12 cellular contexts compared by ENCODE assay signal in genomic region chr11:74696488-74696887, GRCh38. TPM values are rescaled to one million over a fixed set of nuclear protein-coding genes. Genes with fewer than 3 reads are reported as not detected.
DNase-seq lines count a peak whose midpoint lies in the region; ATAC-seq and TF ChIP-seq lines count a peak whose summit lies in the region.
"Had no signal": no experiment of that assay in that cellular context is flagged by ENCODE, and none has a peak within 500 bp of the region (broad histone marks: within the 10 kb centered on the region; RNA-seq: fewer than 3 reads in every experiment).

No MANE protein-coding gene starts in this region.

- 54 to 57% methylated on average over 6 of the region's 6 CpGs for WGBS in esophagus, 2 donors
- 65 to 66% methylated on average over 6 of the region's 6 CpGs for WGBS in lung, 2 donors
- 44 to 65% (median 56%) methylated on average over 5 to 6 of the region's 6 CpGs for WGBS in spleen, 5 donors

- no peak for TF ChIP-seq POLR2A in spleen (IDR thresholded peaks at IDR 0.05)

- DNase-seq in lung (ENCODE audit: low spot score) = no peak
- no peak for DNase-seq in spleen
- DNase-seq in CD1c-positive myeloid dendritic cell (ENCODE audit: extremely low spot score) = no peak
- no peak for DNase-seq in ecto neural progenitor cell (ENCODE audit: low spot score)
- DNase-seq in SHP77 treated with DMSO at 0.1 percent for 48 hours (lab: John Stamatoyannopoulos, UW) = no peak
- DNase-seq in germinal center (ENCODE audit: low spot score) = no peak
- DNase-seq: activated CD4-positive, alpha-beta T cell treated with anti-CD3 and anti-CD28 coated beads for 1 hour; activated T-cell treated with anti-CD3 and anti-CD28 coated beads, Interleukin-2, amount 50 U/mL, for 72 hours; DMS 273 treated with DMSO at 0.1 percent for 48 hours; NCI-H1048 had no signal

- no peaks in the 10 kb centered on the region for H3K27me3 ChIP-seq in esophagus (ENCODE audit: control insufficient read depth in 1 of 2, insufficient read depth in 2 of 2, low read length in 2 of 2)
- no peaks in the 10 kb centered on the region for H3K27me3 ChIP-seq in lung (ENCODE audit: control insufficient read depth, insufficient read depth)
- H3K27me3 ChIP-seq in spleen (replicated peaks in 1 of 7) = no peaks in the 10 kb centered on the region

- H3K4me3 ChIP-seq in HEK293 (ENCODE audit: low read depth, low read length) = no peak overlapping the region
- no peak overlapping the region for H3K4me3 ChIP-seq in esophagus (ENCODE audit: low read depth in 1 of 2, low read length in 2 of 2)
- no peak overlapping the region for H3K4me3 ChIP-seq in lung
- H3K4me3 ChIP-seq in spleen = peak overlapping the region in 1 of 8 donors; percentile 6

- intact Hi-C loops in spleen (cut with DNase I; ENCODE audit: low total_unique reads) = no loop called here

- H3K36me3 ChIP-seq in HEK293 (ENCODE audit: control insufficient read depth in 2 of 2, insufficient read depth in 1 of 2, low read length in 2 of 2) = no peaks in the 10 kb centered on the region
- no peaks in the 10 kb centered on the region for H3K36me3 ChIP-seq in esophagus (ENCODE audit: control insufficient read depth in 2 of 2, insufficient read depth in 2 of 2, low read length in 1 of 2)
- no peaks in the 10 kb centered on the region for H3K36me3 ChIP-seq in lung (ENCODE audit: control insufficient read depth in 2 of 2, insufficient read depth in 2 of 2, low read length in 2 of 2)
- no peaks in the 10 kb centered on the region for H3K36me3 ChIP-seq in spleen

- POLR2A ChIA-PET in HEK293 (lab: Yijun Ruan, JAX) = no interaction called here

- TF ChIP-seq CTCF in HEK293 (tag by site-specific recombination; IDR thresholded peaks at IDR 0.05) = no peak
- no peak for TF ChIP-seq CTCF in lung (IDR thresholded peaks at IDR 0.05; ENCODE audit: control extremely low read depth, extremely low read depth)
- no peak for TF ChIP-seq CTCF in spleen (IDR thresholded peaks at IDR 0.05 in 8 of 11, conservative IDR thresholded peaks at IDR 0.05 in 3 of 11)

- H3K27ac ChIP-seq in HEK293 (ENCODE audit: extremely low read depth, low read depth, low read length) (no peak overlapping the region), esophagus (ENCODE audit: low read depth in 2 of 2, low read length in 1 of 2) (peak overlapping the region; percentile 66 to 73), lung (ENCODE audit: low read depth in 1 of 2, low read length in 1 of 2) (peak overlapping the region; percentile 64 to 76), spleen (peak overlapping the region; percentile 70 to 89 (median 81))

- ATAC-seq in lung (ENCODE audit: insufficient read depth, low FRiP score) = no peak
- ATAC-seq: activated T-cell treated with anti-CD3 and anti-CD28 coated beads, Interleukin-2, amount 50 U/mL, for 72 hours had no signal

- CTCF ChIA-PET in HEK293 (lab: Yijun Ruan, JAX) = interaction anchor here (0.7 to 3.0 kb wide), 4 partner anchors 25 to 179 kb away, joined by 3 to 10 read pairs (median 3); no protein-coding TSS in a partner anchor

- H3K9me3 ChIP-seq in HEK293 (ENCODE audit: control insufficient read depth, insufficient read depth, low read depth, low read length) (no peaks in the 10 kb centered on the region), esophagus (ENCODE audit: control insufficient read depth in 2 of 2, insufficient read depth in 1 of 2, low read depth in 1 of 2, low read length in 1 of 2) (no peaks in the 10 kb centered on the region), lung (ENCODE audit: control insufficient read depth in 2 of 2, insufficient read depth in 1 of 2, low read length in 1 of 2) (no peaks in the 10 kb centered on the region), spleen (no peaks in the 10 kb centered on the region)

- no peaks in the 10 kb centered on the region for H3K4me1 ChIP-seq in HEK293 (ENCODE audit: control insufficient read depth, insufficient read depth, low read length)
- H3K4me1 ChIP-seq in esophagus (ENCODE audit: control insufficient read depth in 2 of 2, insufficient read depth in 2 of 2, low read length in 1 of 2) = peaks cover 0 to 2% of the 10 kb centered on the region in 2 donors
- H3K4me1 ChIP-seq in lung (ENCODE audit: control insufficient read depth in 2 of 2, insufficient read depth in 2 of 2, low read length in 2 of 2) = peaks cover 5 to 15% of the 10 kb centered on the region in 2 donors
- peaks cover 0 to 37% (median 21%) of the 10 kb centered on the region in 6 donors for H3K4me1 ChIP-seq in spleen

TF ChIP-seq in HEK293, 187 proteins besides CTCF, POLR2A, EP300 and RAD21:
- no peak for TF ChIP-seq ZNF175 (tag by site-specific recombination; IDR thresholded peaks at IDR 0.05)
- 0 out of 2 replicates have a peak, but pooled peaks have one; percentile 17 for TF ChIP-seq SCRT2 (tag by site-specific recombination; IDR thresholded peaks at IDR 0.05)

RNA-seq across cellular contexts. Expression of gene CHRDL2, which starts 34.7 kb away (rescaled TPM):
- polyA plus RNA-seq in esophagus = 1 to 10 TPM; 1.4 to 2.8 TPM
- total RNA-seq in lung = 1 to 10 TPM; 1.7 to 5.9 TPM
- polyA plus RNA-seq in lung = 1 to 10 TPM; 4.4 to 5.3 TPM
- 1 to 10 TPM in 3 of 7 donors, not detected in 4; 1.5 to 2.2 (median 1.7) TPM for total RNA-seq in spleen
- polyA plus RNA-seq in spleen = under 1 TPM in 2 of 3 donors, not detected in 1; 0.24 to 0.91 TPM
- total RNA-seq: activated T-cell treated with anti-CD3 and anti-CD28 coated beads, Interleukin-2, amount 50 U/mL, for 72 hours had no signal

RNA-seq across cellular contexts. Expression of gene RNF169, which starts 52.2 kb away (rescaled TPM):
- polyA plus RNA-seq in esophagus = 1 to 10 TPM; 4.8 to 9.2 TPM
- 10 to 100 TPM; 19.9 to 34.8 TPM for total RNA-seq in lung
- polyA plus RNA-seq in lung = 1 to 10 TPM; 4.4 to 5.4 TPM
- total RNA-seq in spleen = 10 to 100 TPM; 23.1 to 34.1 (median 26.3) TPM
- polyA plus RNA-seq in spleen = 1 to 10 TPM; 2.5 to 4.7 (median 3.6) TPM
